Comparison of ENCODE assay signal across 9 cellular contexts in the genomic region with DNA sequence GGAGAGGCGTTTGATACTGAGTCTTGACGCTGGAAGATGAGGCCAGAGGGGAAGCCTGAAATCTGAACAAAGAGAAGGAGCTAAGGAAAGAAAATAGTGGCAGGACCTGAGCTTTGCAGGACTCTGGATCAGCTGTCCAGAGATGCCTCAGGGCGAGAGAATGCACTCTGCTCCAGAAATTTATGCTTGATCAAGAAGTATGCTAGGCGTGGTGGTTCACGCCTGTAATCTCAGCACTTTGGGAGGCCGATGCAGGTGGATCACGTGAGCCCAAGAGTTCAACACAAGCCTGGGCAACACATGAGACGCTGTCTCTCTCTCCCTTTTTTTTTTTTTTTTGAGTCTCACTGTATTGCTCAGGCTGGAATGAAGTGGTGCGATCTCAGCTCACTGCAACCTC. TPM values are rescaled to one million over a fixed set of nuclear protein-coding genes. Genes with fewer than 3 reads are reported as not detected.
"Had no signal": no experiment of that assay in that cellular context is flagged by ENCODE, and none has a peak within 500 bp of the region (broad histone marks: within the 10 kb centered on the region; RNA-seq: fewer than 3 reads in every experiment).

No MANE protein-coding gene starts in this region.

- H3K4me3 ChIP-seq: GM23248 had no signal

- DNase-seq: GM23248, H9, HCEC 1CT, KG1 had no signal

- H3K36me3 Mint-ChIP-seq: IgD-negative memory B cell had no signal

- H3K9me3 Mint-ChIP-seq: H9, IgD-negative memory B cell had no signal

- H3K4me1 Mint-ChIP-seq: IgD-negative memory B cell had no signal

- H3K4me3 Mint-ChIP-seq: H9, IgD-negative memory B cell had no signal

- H3K27ac Mint-ChIP-seq: H9, IgD-negative memory B cell had no signal

- H3K27me3 Mint-ChIP-seq: IgD-negative memory B cell had no signal

- H2AFZ ChIP-seq: GM23248 had no signal

- H3K27ac ChIP-seq: GM23248, HL-60 had no signal

- ATAC-seq: HepG2 had no signal

- H3K9ac ChIP-seq: GM23248 had no signal

RNA-seq across cellular contexts. Expression of gene TRIM75, which starts 1.9 kb away (rescaled TPM):
- total RNA-seq: GM23248, H1, H9, HepG2, HT1080 had no signal
- polyA plus RNA-seq: GM23248, H1, HepG2, IgD-negative memory B cell had no signal

RNA-seq across cellular contexts. Expression of gene TRIM60, which starts 23.8 kb away (rescaled TPM):
- total RNA-seq: GM23248, H1, H9, HepG2, HT1080 had no signal
- polyA plus RNA-seq: GM23248, H1, HepG2, IgD-negative memory B cell had no signal
